8 cellular contexts compared by ENCODE assay signal in genomic region chr14:81219210-81219820, GRCh38. TPM values are rescaled to one million over a fixed set of nuclear protein-coding genes. Genes with fewer than 3 reads are reported as not detected.
A peak's percentile ranks its signal among the peaks of the same experiment; 100 is the strongest.
DNase-seq lines count a peak whose midpoint lies in the region; ATAC-seq and TF ChIP-seq lines count a peak whose summit lies in the region.

No MANE protein-coding gene starts in this region.

- H3K9me3 ChIP-seq in breast epithelium (no peaks in the 10 kb centered on the region), iPS-18a (ENCODE audit: control insufficient read depth, low read depth, low read length) (no peaks in the 10 kb centered on the region), skeletal muscle satellite cell (replicated peaks; ENCODE audit: low read length) (no peaks in the 10 kb centered on the region)

- H3K27ac ChIP-seq in VCaP (peak overlapping the region; percentile 96), breast epithelium (peak overlapping the region; percentile 99), iPS-18a (ENCODE audit: low read length) (peak overlapping the region; percentile 96)

- TF ChIP-seq CTCF in VCaP (conservative IDR thresholded peaks at IDR 0.05), result no peak
- no peak for TF ChIP-seq CTCF in breast epithelium (IDR thresholded peaks at IDR 0.05)

- intact Hi-C loops in breast epithelium (cut with DNase I; ENCODE audit: low total_unique reads), result no loop called here

- TF ChIP-seq POLR2A in breast epithelium (IDR thresholded peaks at IDR 0.05), result peak; percentile 99

- H3K27me3 ChIP-seq in breast epithelium (no peaks in the 10 kb centered on the region), iPS-18a (ENCODE audit: control insufficient read depth, insufficient read depth, low read length) (no peaks in the 10 kb centered on the region), skeletal muscle satellite cell (ENCODE audit: control insufficient read depth, insufficient read depth, low read length) (no peaks in the 10 kb centered on the region)

- DNase-seq in ACHN (peak; percentile 96), NCI-H2196 (lab: John Stamatoyannopoulos, UW; ENCODE audit: unreplicated experiment) (peak; percentile 94), breast epithelium (ENCODE audit: low spot score in 2 of 2) (peak; percentile 90 to 92)

- H3K4me2 ChIP-seq in skeletal muscle satellite cell (ENCODE audit: low read length), result peak overlapping the region; percentile 84

- H3K4me3 ChIP-seq in breast epithelium (peak overlapping the region; percentile 80 to 90 (median 81)), iPS-18a (ENCODE audit: low read length) (peak overlapping the region; percentile 95), skeletal muscle satellite cell (ENCODE audit: low read length) (peak overlapping the region; percentile 82)

- H3K4me1 ChIP-seq in breast epithelium (peaks cover 0 to 5% of the 10 kb centered on the region in 2 donors), iPS-18a (ENCODE audit: control insufficient read depth, low read depth, low read length) (peaks cover 25% of the 10 kb centered on the region), skeletal muscle satellite cell (ENCODE audit: control insufficient read depth, insufficient read depth, low read length) (peaks cover 21% of the 10 kb centered on the region)

- ATAC-seq in GM18873 (IDR thresholded peaks at IDR 0.05; ENCODE audit: low FRiP score, unreplicated experiment) (peak; percentile 61), HG03135 (IDR thresholded peaks at IDR 0.05; ENCODE audit: unreplicated experiment) (peak; percentile 51)

- in situ Hi-C loops in ACHN (cut with HindIII; ENCODE audit: low pct_ligation_motif_present, low pct_unique_long_range_greater_than_20kb, low sequenced_read_pairs), result no loop called here

- peak overlapping the region; percentile 96 for H3K9ac ChIP-seq in iPS-18a (ENCODE audit: low read length)
- peak overlapping the region; percentile 97 for H3K9ac ChIP-seq in skeletal muscle satellite cell (ENCODE audit: low read depth, low read length)

- H3K36me3 ChIP-seq in breast epithelium (peaks cover 5% of the 10 kb centered on the region), iPS-18a (ENCODE audit: control insufficient read depth, low read depth, low read length) (peaks cover 17% of the 10 kb centered on the region), skeletal muscle satellite cell (ENCODE audit: insufficient read depth, low read length) (peaks cover 17% of the 10 kb centered on the region)

RNA-seq across cellular contexts. Expression of gene GTF2A1, which starts 1.4 kb away (rescaled TPM):
- 10 to 100 TPM; 27.5 to 33.3 (median 29.7) TPM for total RNA-seq in breast epithelium
- total RNA-seq in skeletal muscle satellite cell (2012; rRNA removed), result 17.2 and 21.4 TPM in 2 replicates

Comparison
In these comparisons a context has a peak if more than half of its experiments do, and no peak if none do; other contexts are left out.
1. Peak in every context shown above with its lines: DNase-seq, ATAC-seq, H3K4me3 ChIP-seq and H3K27ac ChIP-seq.